20 cellular contexts compared by ENCODE assay signal in the genomic region with DNA sequence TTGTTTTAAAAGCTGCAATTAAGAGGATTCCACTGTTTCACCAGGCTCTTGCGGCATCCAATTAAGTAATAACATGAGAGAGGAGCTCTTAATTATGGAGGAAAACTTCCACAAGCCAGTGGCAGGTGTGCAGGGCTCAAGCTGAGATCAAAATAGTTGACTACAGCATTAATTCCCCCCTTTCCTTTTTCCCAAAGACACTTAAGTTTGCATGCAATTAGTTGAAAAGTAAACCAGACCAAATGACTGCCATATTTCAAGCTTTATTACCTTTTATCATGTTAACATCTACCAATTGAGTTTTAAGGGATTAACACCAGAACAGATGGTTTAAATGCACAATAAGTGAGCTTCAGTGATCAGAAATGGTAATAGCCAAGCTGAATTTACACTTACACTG.
"Had no signal": no experiment of that assay in that cellular context is flagged by ENCODE, and none has a peak within 500 bp of the region (broad histone marks: within the 10 kb centered on the region; RNA-seq: fewer than 3 reads in every experiment).

No MANE protein-coding gene starts in this region.

- H3K9me3 ChIP-seq: body of pancreas, stomach, testis, upper lobe of left lung had no signal

- H3K4me1 ChIP-seq: body of pancreas, testis had no signal

- H3K36me3 ChIP-seq: upper lobe of left lung had no signal

- DNase-seq: activated CD4-positive, alpha-beta memory T cell treated with anti-CD3 and anti-CD28 coated beads, Interleukin-2, amount 10 ng/mL, durations not matched to agents 7 days and 5 days; activated CD4-positive, alpha-beta T cell treated with anti-CD3 and anti-CD28 coated beads for 36 hours; activated effector memory CD4-positive, alpha-beta T cell treated with Interleukin-2 at 50 U/mL for 16 hours; activated naive CD4-positive, alpha-beta T cell treated with anti-CD3 and anti-CD28 coated beads, Interleukin-2, amount 50 U/mL, for 16 hours; activated T-cell treated with anti-CD3 and anti-CD28 coated beads, Interleukin-2, amount 50 U/mL, for 4 hours; body of pancreas; caudate nucleus; kidney glomerular epithelial cell; mesenchymal stem cell; nucleus accumbens; posterior cingulate gyrus; retina; stimulated activated CD4-positive, alpha-beta T cell treated with anti-CD3 and anti-CD28 coated beads, Interleukin-12 subunit alpha, Interleukin-12 subunit beta, amount 100 ng/mL, for 4 hours; stimulated activated CD4-positive, alpha-beta T cell treated with anti-CD3 and anti-CD28 coated beads, Interleukin-2, amount 100 ng/mL, for 24 hours; stomach; testis; upper lobe of left lung had no signal

- H3K27ac ChIP-seq: body of pancreas, hepatocyte, stomach, testis, upper lobe of left lung, VCaP had no signal

- H3K4me3 ChIP-seq: body of pancreas, hepatocyte, stomach, testis, upper lobe of left lung had no signal

- H3K27me3 ChIP-seq: body of pancreas, hepatocyte, stomach, testis, upper lobe of left lung had no signal

- ATAC-seq: activated CD4-positive, alpha-beta T cell treated with anti-CD3 and anti-CD28 coated beads for 36 hours; activated T-cell treated with anti-CD3 and anti-CD28 coated beads, Interleukin-2, amount 50 U/mL, for 4 hours; body of pancreas; natural killer cell treated with Interleukin-12 subunit alpha and Interleukin-12 subunit beta and Interleukin-15 and Interleukin-18, amount 100 ng/mL, for 72 hours had no signal
